ENCODE assay signal across 11 cellular contexts in the genomic region with DNA sequence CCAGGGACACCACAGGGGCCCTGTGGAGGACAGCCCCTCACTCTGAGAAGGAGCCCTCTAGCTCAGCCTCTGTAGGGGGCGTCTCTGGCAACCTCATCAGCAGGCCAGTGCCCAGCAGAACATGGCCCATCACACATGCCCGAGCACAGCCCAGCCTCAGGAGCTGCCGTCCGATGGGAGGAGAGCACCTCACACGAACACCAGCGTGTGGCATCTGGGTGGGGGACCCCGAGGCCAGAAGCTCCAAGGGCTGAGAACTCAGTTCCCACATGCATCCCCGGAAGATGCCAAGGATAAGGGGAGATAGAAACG. TPM values are rescaled to one million over a fixed set of nuclear protein-coding genes. Genes with fewer than 3 reads are reported as not detected.
DNase-seq lines count a peak whose midpoint lies in the region; ATAC-seq, FAIRE-seq and TF ChIP-seq lines count a peak whose summit lies in the region.
"Had no signal": no experiment of that assay in that cellular context is flagged by ENCODE, and none has a peak within 500 bp of the region (broad histone marks: within the 10 kb centered on the region; RNA-seq: fewer than 3 reads in every experiment).

No MANE protein-coding gene starts in this region.

- CTCF ChIA-PET in HepG2 (lab: Yijun Ruan, JAX; ENCODE audit: low intra/inter-chr PET ratio, low total read pairs) = no interaction called here
- CTCF ChIA-PET in activated CD8-positive, alpha-beta T cell treated with anti-CD3 and anti-CD28 coated beads for 36 hours (lab: Charles Lee) = interaction anchor here (2.5 kb wide), 1 partner anchor 12 kb away, joined by 13 read pairs; a partner anchor contains a TSS

- H3K27me3 ChIP-seq in HepG2 (ENCODE audit: control insufficient read depth in 1 of 2, insufficient read depth in 2 of 2, low read length in 2 of 2) (no peaks in the 10 kb centered on the region; a peak in 1 of 5 replicates), testis (no peaks in the 10 kb centered on the region)

- H3K4me3 Mint-ChIP-seq in brain = peak overlapping the region in 3 of 5 experiments; percentile 9 to 18 (median 15)
- H3K4me3 Mint-ChIP-seq in activated CD8-positive, alpha-beta T cell treated with anti-CD3 and anti-CD28 coated beads for 36 hours = no peak overlapping the region
- H3K4me3 Mint-ChIP-seq: central memory CD8-positive, alpha-beta T cell had no signal

- H3K79me2 ChIP-seq in HepG2 (ENCODE audit: insufficient read depth, low read length) = peaks cover 89% of the 10 kb centered on the region

- no peak for TF ChIP-seq CTCF in brain (conservative IDR thresholded peaks at IDR 0.05)
- no peak for TF ChIP-seq CTCF in HepG2 (CRISPR knock-in tag; IDR thresholded peaks at IDR 0.05)
- TF ChIP-seq CTCF in testis (IDR thresholded peaks at IDR 0.05) = no peak
- TF ChIP-seq CTCF in GM10266 (IDR thresholded peaks at IDR 0.05; ENCODE audit: control insufficient read depth, insufficient read depth, low read depth, missing control alignments) = no peak
- TF ChIP-seq CTCF in activated CD8-positive, alpha-beta T cell treated with anti-CD3 and anti-CD28 coated beads for 36 hours (IDR thresholded peaks at IDR 0.05) = no peak

- peak overlapping the region; percentile 48 to 87 (median 61) for H3K27ac Mint-ChIP-seq in brain
- no peak overlapping the region for H3K27ac Mint-ChIP-seq in activated CD8-positive, alpha-beta T cell treated with anti-CD3 and anti-CD28 coated beads for 36 hours

- TF ChIP-seq EP300 in HepG2 (IDR thresholded peaks at IDR 0.05; ENCODE audit: low read depth in 2 of 2, low read length in 2 of 2) = no peak
- no peak for TF ChIP-seq EP300 in HepG2 (CRISPR knock-in tag; IDR thresholded peaks at IDR 0.05; ENCODE audit: borderline replicate concordance)

- TF ChIP-seq RAD21 in HepG2 (CRISPR knock-in tag; IDR thresholded peaks at IDR 0.05) = no peak

- peaks cover under 1% of the 10 kb centered on the region for H3K27me3 Mint-ChIP-seq in brain
- no peaks in the 10 kb centered on the region for H3K27me3 Mint-ChIP-seq in activated CD8-positive, alpha-beta T cell treated with anti-CD3 and anti-CD28 coated beads for 36 hours
- H3K27me3 Mint-ChIP-seq: central memory CD8-positive, alpha-beta T cell had no signal

- H3K4me1 ChIP-seq in HepG2 (ENCODE audit: insufficient read depth, low read length) (peaks cover 86% of the 10 kb centered on the region), testis (peaks cover 64% of the 10 kb centered on the region)

- 94% methylated on average over 9 of the region's 9 CpGs for WGBS in HepG2 (ENCODE audit: low lambda C conversion rate)
- 68 to 77% methylated on average over 8 to 9 of the region's 9 CpGs for WGBS in testis, 2 donors

- POLR2A ChIA-PET in HepG2 (lab: Yijun Ruan, JAX) = interaction anchor here (1.0 to 1.9 kb wide), 2 partner anchors 14 to 15 kb away, joined by 3 to 6 read pairs; no protein-coding TSS in a partner anchor
- POLR2A ChIA-PET in activated CD8-positive, alpha-beta T cell treated with anti-CD3 and anti-CD28 coated beads for 36 hours (lab: Charles Lee) = interaction anchor here (0.9 kb wide), 1 partner anchor 10 kb away, joined by 3 read pairs; no protein-coding TSS in a partner anchor

- no peak overlapping the region for H2AFZ ChIP-seq in HepG2 (ENCODE audit: low read length)

- peaks cover 9 to 17% of the 10 kb centered on the region in 2 experiments; a peak in 4 of 5 replicates for H3K36me3 ChIP-seq in HepG2 (replicated peaks in 1 of 2; ENCODE audit: control insufficient read depth in 1 of 2, insufficient read depth in 2 of 2, low read length in 2 of 2)
- no peaks in the 10 kb centered on the region for H3K36me3 ChIP-seq in testis (ENCODE audit: low read depth, missing control alignments)

- intact Hi-C loops in HepG2 (cut with micrococcal nuclease; ENCODE audit: unreplicated experiment) (no loop called here), testis (cut with DNase I; ENCODE audit: low total_unique reads) (no loop called here)
- intact Hi-C loops in activated CD8-positive, alpha-beta T cell treated with anti-CD3 and anti-CD28 coated beads for 36 hours (cut with micrococcal nuclease) = no loop called here

- peaks cover 23% of the 10 kb centered on the region; the same call in 1 of the 2 replicates for H4K20me1 ChIP-seq in HepG2 (ENCODE audit: insufficient read depth, low read length)

- TF ChIP-seq POLR2A in HepG2 (IDR thresholded peaks at IDR 0.05; ENCODE audit: insufficient read depth in 1 of 2, low read depth in 2 of 2, low read length in 2 of 2) = no peak
- no peak for TF ChIP-seq POLR2A in testis (IDR thresholded peaks at IDR 0.05)

- no peak for ATAC-seq in HepG2
- ATAC-seq in GM19023 (IDR thresholded peaks at IDR 0.05; ENCODE audit: unreplicated experiment) = no peak
- ATAC-seq in activated CD8-positive, alpha-beta T cell treated with anti-CD3 and anti-CD28 coated beads for 36 hours = no peak

- H3K4me2 ChIP-seq in HepG2 (ENCODE audit: low read depth, low read length) = no peak overlapping the region

- H3K9me3 ChIP-seq in HepG2 (ENCODE audit: low read length) = no peaks in the 10 kb centered on the region
- no peaks in the 10 kb centered on the region for H3K9me3 ChIP-seq in testis

- H3K9me3 Mint-ChIP-seq in brain = no peaks in the 10 kb centered on the region
- H3K9me3 Mint-ChIP-seq in activated CD8-positive, alpha-beta T cell treated with anti-CD3 and anti-CD28 coated beads for 36 hours = no peaks in the 10 kb centered on the region
- H3K9me3 Mint-ChIP-seq: central memory CD8-positive, alpha-beta T cell had no signal

- in situ Hi-C loops in HepG2 (cut with HindIII; ENCODE audit: extremely low pct_ligation_motif_present, low pct_unique_long_range_greater_than_20kb) = no loop called here

- peaks cover 10% of the 10 kb centered on the region for H3K36me3 Mint-ChIP-seq in brain
- peaks cover 9% of the 10 kb centered on the region for H3K36me3 Mint-ChIP-seq in activated CD8-positive, alpha-beta T cell treated with anti-CD3 and anti-CD28 coated beads for 36 hours (ENCODE audit: low read depth)

- H3K4me3 ChIP-seq in HepG2 (replicated peaks in 1 of 3; ENCODE audit: insufficient read depth in 1 of 3, low read depth in 2 of 3, low read length in 3 of 3) (no peak overlapping the region), testis (no peak overlapping the region)

- peak overlapping the region; percentile 24; the same call in 1 of the 2 replicates for H3K9ac ChIP-seq in HepG2 (ENCODE audit: insufficient read depth, low read depth, low read length)

- no TSS peak for BruUV-seq in HepG2 (replicated peaks; lab: Mats Ljungman, UMichigan)

- H3K27ac ChIP-seq in HepG2 (ENCODE audit: extremely low read length, insufficient read depth, low read length) = no peak overlapping the region
- H3K27ac ChIP-seq in testis = peak overlapping the region; percentile 40 to 64

- FAIRE-seq in HepG2 (lab: Jason Lieb, UNC) = no peak

- H3K4me1 Mint-ChIP-seq in brain = peaks cover 70% of the 10 kb centered on the region
- H3K4me1 Mint-ChIP-seq in activated CD8-positive, alpha-beta T cell treated with anti-CD3 and anti-CD28 coated beads for 36 hours (ENCODE audit: low read depth) = peaks cover 32% of the 10 kb centered on the region

- DNase-seq in HepG2 (ENCODE audit: low spot score) (no peak), testis (no peak), GM10266 (ENCODE audit: extremely low spot score) (no peak)
- no peak for DNase-seq in activated CD8-positive, alpha-beta T cell treated with anti-CD3 and anti-CD28 coated beads for 36 hours
- DNase-seq: activated CD8-positive, alpha-beta memory T cell treated with anti-CD3 and anti-CD28 coated beads, Interleukin-2, amount 50 U/mL, for 4 hours; foreskin melanocyte; NCI-H1436; stimulated activated CD4-positive, alpha-beta T cell treated with anti-CD3 and anti-CD28 coated beads, Interleukin-15, amount 100 ng/mL, for 24 hours had no signal

RNA-seq across cellular contexts. Expression of a gene that starts 11.3 kb away (rescaled TPM):
- polyA plus RNA-seq in brain (ENCODE audit: insufficient read depth, low read depth, low replicate concordance) (129 TPM), HepG2 (2011; rRNA removed) (45.1 and 52.3 TPM in 2 replicates), testis (ENCODE audit: insufficient read depth, low read depth, low replicate concordance) (47.3 TPM)
- total RNA-seq in HepG2 (2016; rRNA removed; fragmentation: Illumina TruSeq; extraction: Trizol) (26.7 and 33.0 TPM in 2 replicates), testis (10 to 100 TPM; 41.6 to 53.4 TPM)
- total RNA-seq in HepG2 (2016; cell fraction: cytosol; rRNA removed; fragmentation: Illumina TruSeq; extraction: Trizol; ENCODE audit: low read depth) = 13.7 and 15.7 TPM in 2 replicates
- 24.6 and 34.8 TPM in 2 replicates for total RNA-seq in HepG2 (2016; cell fraction: insoluble cytoplasmic fraction; rRNA removed; fragmentation: Illumina TruSeq; extraction: Trizol)
- 29.5 and 35.2 TPM in 2 replicates for total RNA-seq in HepG2 (2016; cell fraction: membrane; rRNA removed; fragmentation: Illumina TruSeq; extraction: Trizol)
- total RNA-seq in HepG2 (2016; cell fraction: nucleus; rRNA removed; fragmentation: Illumina TruSeq; extraction: Trizol) = 16.4 and 18.3 TPM in 2 replicates
- polyA plus RNA-seq in HepG2 (2011; cell fraction: cytosol; rRNA removed) = 35.9 and 53.9 TPM in 2 replicates
- polyA plus RNA-seq in HepG2 (2011; cell fraction: nucleus; rRNA removed) = 63.6 and 70.8 TPM in 2 replicates
- 50.6 and 52.1 TPM in 2 replicates for polyA plus RNA-seq in HepG2 (2012)
- polyA plus RNA-seq in HepG2 (2016; cell fraction: cytosol; fragmentation: Illumina TruSeq; extraction: Trizol; ENCODE audit: low read depth) = 29.2 and 32.7 TPM in 2 replicates
- polyA plus RNA-seq in HepG2 (2016; cell fraction: insoluble cytoplasmic fraction; fragmentation: Illumina TruSeq; extraction: Trizol; ENCODE audit: low read depth) = 56.5 and 70.3 TPM in 2 replicates
- 57.9 and 61.3 TPM in 2 replicates for polyA plus RNA-seq in HepG2 (2016; cell fraction: membrane; fragmentation: Illumina TruSeq; extraction: Trizol; ENCODE audit: low read depth)
- polyA plus RNA-seq in HepG2 (2016; cell fraction: nucleus; fragmentation: Illumina TruSeq; extraction: Trizol; ENCODE audit: insufficient read depth, low read depth) = 52.2 and 56.7 TPM in 2 replicates
- polyA minus RNA-seq in HepG2 (2011; rRNA and poly(A)+ RNA removed; ENCODE audit: low replicate concordance) = 39.3 and 69.8 TPM in 2 replicates
- polyA minus RNA-seq in HepG2 (2011; cell fraction: cytosol; rRNA and poly(A)+ RNA removed) = 30.6 and 31.5 TPM in 2 replicates
- 19.3 and 22.8 TPM in 2 replicates for polyA minus RNA-seq in HepG2 (2011; cell fraction: nucleus; rRNA and poly(A)+ RNA removed)
- 10 to 100 TPM; 53.1 to 59.2 TPM for total RNA-seq in activated CD8-positive, alpha-beta T cell treated with anti-CD3 and anti-CD28 coated beads for 36 hours

RNA-seq across cellular contexts. Expression of a gene that starts 13.4 kb away (rescaled TPM):
- polyA plus RNA-seq in brain (ENCODE audit: insufficient read depth, low read depth, low replicate concordance) (36.3 TPM), HepG2 (2011; rRNA removed) (11.0 and 13.1 TPM in 2 replicates), testis (ENCODE audit: insufficient read depth, low read depth, low replicate concordance) (24.1 TPM)
- total RNA-seq in HepG2 (2016; rRNA removed; fragmentation: Illumina TruSeq; extraction: Trizol) (27.3 and 34.8 TPM in 2 replicates), testis (10 to 100 TPM; 28.6 to 37.7 TPM)
- total RNA-seq in HepG2 (2016; cell fraction: cytosol; rRNA removed; fragmentation: Illumina TruSeq; extraction: Trizol; ENCODE audit: low read depth) = 18.8 and 20.2 TPM in 2 replicates
- 19.1 and 34.6 TPM in 2 replicates for total RNA-seq in HepG2 (2016; cell fraction: insoluble cytoplasmic fraction; rRNA removed; fragmentation: Illumina TruSeq; extraction: Trizol)
- total RNA-seq in HepG2 (2016; cell fraction: membrane; rRNA removed; fragmentation: Illumina TruSeq; extraction: Trizol) = 20.4 and 23.9 TPM in 2 replicates
- 25.6 and 26.6 TPM in 2 replicates for total RNA-seq in HepG2 (2016; cell fraction: nucleus; rRNA removed; fragmentation: Illumina TruSeq; extraction: Trizol)
- 5.7 and 16.6 TPM in 2 replicates for polyA plus RNA-seq in HepG2 (2011; cell fraction: cytosol; rRNA removed)
- polyA plus RNA-seq in HepG2 (2011; cell fraction: nucleus; rRNA removed) = 41.7 and 67.3 TPM in 2 replicates
- polyA plus RNA-seq in HepG2 (2012) = 6.8 and 11.8 TPM in 2 replicates
- 4.9 and 5.2 TPM in 2 replicates for polyA plus RNA-seq in HepG2 (2016; cell fraction: cytosol; fragmentation: Illumina TruSeq; extraction: Trizol; ENCODE audit: low read depth)
- polyA plus RNA-seq in HepG2 (2016; cell fraction: insoluble cytoplasmic fraction; fragmentation: Illumina TruSeq; extraction: Trizol; ENCODE audit: low read depth) = 23.0 and 29.8 TPM in 2 replicates
- 9.0 and 10.1 TPM in 2 replicates for polyA plus RNA-seq in HepG2 (2016; cell fraction: membrane; fragmentation: Illumina TruSeq; extraction: Trizol; ENCODE audit: low read depth)
- 57.2 and 60.7 TPM in 2 replicates for polyA plus RNA-seq in HepG2 (2016; cell fraction: nucleus; fragmentation: Illumina TruSeq; extraction: Trizol; ENCODE audit: insufficient read depth, low read depth)
- polyA minus RNA-seq in HepG2 (2011; rRNA and poly(A)+ RNA removed; ENCODE audit: low replicate concordance) = 26.8 and 48.0 TPM in 2 replicates
- polyA minus RNA-seq in HepG2 (2011; cell fraction: cytosol; rRNA and poly(A)+ RNA removed) = 7.6 and 9.2 TPM in 2 replicates
- 13.2 and 17.5 TPM in 2 replicates for polyA minus RNA-seq in HepG2 (2011; cell fraction: nucleus; rRNA and poly(A)+ RNA removed)
- 10 to 100 TPM; 78.3 to 80.5 TPM for total RNA-seq in activated CD8-positive, alpha-beta T cell treated with anti-CD3 and anti-CD28 coated beads for 36 hours

RNA-seq across cellular contexts. Expression of a gene that starts 45.7 kb away (rescaled TPM):
- polyA plus RNA-seq in brain (ENCODE audit: insufficient read depth, low read depth, low replicate concordance) = 73.2 TPM
- 12.9 and 15.8 TPM in 2 replicates for total RNA-seq in HepG2 (2016; rRNA removed; fragmentation: Illumina TruSeq; extraction: Trizol)
- total RNA-seq in HepG2 (2016; cell fraction: cytosol; rRNA removed; fragmentation: Illumina TruSeq; extraction: Trizol; ENCODE audit: low read depth) = 16.5 and 20.0 TPM in 2 replicates
- total RNA-seq in HepG2 (2016; cell fraction: insoluble cytoplasmic fraction; rRNA removed; fragmentation: Illumina TruSeq; extraction: Trizol) = 13.8 and 14.3 TPM in 2 replicates
- total RNA-seq in HepG2 (2016; cell fraction: membrane; rRNA removed; fragmentation: Illumina TruSeq; extraction: Trizol) = 26.2 and 26.3 TPM in 2 replicates
- 9.0 and 14.0 TPM in 2 replicates for total RNA-seq in HepG2 (2016; cell fraction: nucleus; rRNA removed; fragmentation: Illumina TruSeq; extraction: Trizol)
- 10.8 and 12.5 TPM in 2 replicates for polyA plus RNA-seq in HepG2 (2011; rRNA removed)
- polyA plus RNA-seq in HepG2 (2011; cell fraction: cytosol; rRNA removed) = 9.6 and 14.7 TPM in 2 replicates
- polyA plus RNA-seq in HepG2 (2011; cell fraction: nucleus; rRNA removed) = 11.4 TPM in 2 replicates
- polyA plus RNA-seq in HepG2 (2012) = 9.9 and 11.7 TPM in 2 replicates
- 26.1 and 31.1 TPM in 2 replicates for polyA plus RNA-seq in HepG2 (2016; cell fraction: cytosol; fragmentation: Illumina TruSeq; extraction: Trizol; ENCODE audit: low read depth)
- 16.6 and 21.7 TPM in 2 replicates for polyA plus RNA-seq in HepG2 (2016; cell fraction: insoluble cytoplasmic fraction; fragmentation: Illumina TruSeq; extraction: Trizol; ENCODE audit: low read depth)
- 33.3 and 33.5 TPM in 2 replicates for polyA plus RNA-seq in HepG2 (2016; cell fraction: membrane; fragmentation: Illumina TruSeq; extraction: Trizol; ENCODE audit: low read depth)
- polyA plus RNA-seq in HepG2 (2016; cell fraction: nucleus; fragmentation: Illumina TruSeq; extraction: Trizol; ENCODE audit: insufficient read depth, low read depth) = 16.7 and 20.2 TPM in 2 replicates
- polyA minus RNA-seq in HepG2 (2011; rRNA and poly(A)+ RNA removed; ENCODE audit: low replicate concordance) = 6.7 and 17.0 TPM in 2 replicates
- 7.6 and 9.1 TPM in 2 replicates for polyA minus RNA-seq in HepG2 (2011; cell fraction: cytosol; rRNA and poly(A)+ RNA removed)
- polyA minus RNA-seq in HepG2 (2011; cell fraction: nucleus; rRNA and poly(A)+ RNA removed) = 6.7 and 7.2 TPM in 2 replicates
- total RNA-seq in testis = 10 to 100 TPM in 1 of 2 donors, 1 to 10 TPM in 1; 9.1 to 13.3 TPM
- polyA plus RNA-seq in testis (ENCODE audit: insufficient read depth, low read depth, low replicate concordance) = 14.3 TPM
- 10 to 100 TPM; 15.5 to 16.6 TPM for total RNA-seq in activated CD8-positive, alpha-beta T cell treated with anti-CD3 and anti-CD28 coated beads for 36 hours

RNA-seq across cellular contexts. Expression of a gene that starts 50.4 kb away (rescaled TPM):
- polyA plus RNA-seq in brain (ENCODE audit: insufficient read depth, low read depth, low replicate concordance) = 25.7 TPM
- total RNA-seq in HepG2 (2016; rRNA removed; fragmentation: Illumina TruSeq; extraction: Trizol) = 39.0 and 43.1 TPM in 2 replicates
- 9.7 and 11.5 TPM in 2 replicates for total RNA-seq in HepG2 (2016; cell fraction: cytosol; rRNA removed; fragmentation: Illumina TruSeq; extraction: Trizol; ENCODE audit: low read depth)
- 42.4 and 43.7 TPM in 2 replicates for total RNA-seq in HepG2 (2016; cell fraction: insoluble cytoplasmic fraction; rRNA removed; fragmentation: Illumina TruSeq; extraction: Trizol)
- total RNA-seq in HepG2 (2016; cell fraction: membrane; rRNA removed; fragmentation: Illumina TruSeq; extraction: Trizol) = 14.0 and 15.6 TPM in 2 replicates
- 14.8 and 19.2 TPM in 2 replicates for total RNA-seq in HepG2 (2016; cell fraction: nucleus; rRNA removed; fragmentation: Illumina TruSeq; extraction: Trizol)
- polyA plus RNA-seq in HepG2 (2011; rRNA removed) = 43.7 and 56.0 TPM in 2 replicates
- polyA plus RNA-seq in HepG2 (2011; cell fraction: cytosol; rRNA removed) = 51.4 and 52.1 TPM in 2 replicates
- polyA plus RNA-seq in HepG2 (2011; cell fraction: nucleus; rRNA removed) = 86.7 and 88.3 TPM in 2 replicates
- polyA plus RNA-seq in HepG2 (2012) = 23.6 and 28.4 TPM in 2 replicates
- 9.7 and 10.2 TPM in 2 replicates for polyA plus RNA-seq in HepG2 (2016; cell fraction: cytosol; fragmentation: Illumina TruSeq; extraction: Trizol; ENCODE audit: low read depth)
- 40.0 and 44.1 TPM in 2 replicates for polyA plus RNA-seq in HepG2 (2016; cell fraction: insoluble cytoplasmic fraction; fragmentation: Illumina TruSeq; extraction: Trizol; ENCODE audit: low read depth)
- polyA plus RNA-seq in HepG2 (2016; cell fraction: membrane; fragmentation: Illumina TruSeq; extraction: Trizol; ENCODE audit: low read depth) = 14.2 and 14.5 TPM in 2 replicates
- 43.0 and 48.7 TPM in 2 replicates for polyA plus RNA-seq in HepG2 (2016; cell fraction: nucleus; fragmentation: Illumina TruSeq; extraction: Trizol; ENCODE audit: insufficient read depth, low read depth)
- 0.07 and 31.4 TPM in 2 replicates for polyA minus RNA-seq in HepG2 (2011; rRNA and poly(A)+ RNA removed; ENCODE audit: low replicate concordance)
- polyA minus RNA-seq in HepG2 (2011; cell fraction: cytosol; rRNA and poly(A)+ RNA removed) = 15.3 and 25.5 TPM in 2 replicates
- 6.3 and 10.3 TPM in 2 replicates for polyA minus RNA-seq in HepG2 (2011; cell fraction: nucleus; rRNA and poly(A)+ RNA removed)
- 1 to 10 TPM; 5.3 to 6.4 TPM for total RNA-seq in testis
- 6.2 TPM for polyA plus RNA-seq in testis (ENCODE audit: insufficient read depth, low read depth, low replicate concordance)
- 10 to 100 TPM in 1 of 2 experiments, 1 to 10 TPM in 1; 9.6 to 14.6 TPM for total RNA-seq in activated CD8-positive, alpha-beta T cell treated with anti-CD3 and anti-CD28 coated beads for 36 hours
